Comparison of ENCODE assay signal across 8 cellular contexts in genomic region chrX:48003367-48003757, GRCh38. TPM values are rescaled to one million over a fixed set of nuclear protein-coding genes. Genes with fewer than 3 reads are reported as not detected.
DNase-seq lines count a peak whose midpoint lies in the region; ATAC-seq, FAIRE-seq and TF ChIP-seq lines count a peak whose summit lies in the region.

No MANE protein-coding gene starts in this region.

- no peaks in the 10 kb centered on the region for H3F3A ChIP-seq in Loucy (ENCODE audit: low read depth)

- H4K20me1 ChIP-seq in Loucy (ENCODE audit: insufficient read depth, low read length, poor library complexity, severe bottlenecking) (peaks cover 5% of the 10 kb centered on the region), HepG2 (ENCODE audit: insufficient read depth, low read length) (no peaks in the 10 kb centered on the region)

- H3K27ac Mint-ChIP-seq in MCF 10A (ENCODE audit: low read depth, unreplicated experiment), result peak overlapping the region; percentile 96

- in situ Hi-C loops in HepG2 (cut with HindIII; ENCODE audit: extremely low pct_ligation_motif_present, low pct_unique_long_range_greater_than_20kb), result no loop called here

- FAIRE-seq in HepG2 (lab: Jason Lieb, UNC), result no peak

- H3K27ac ChIP-seq in HepG2 (ENCODE audit: extremely low read length, insufficient read depth, low read length) (peak overlapping the region; percentile 70), thymus (ENCODE audit: low read depth) (peak overlapping the region; percentile 92)

- H3K9me2 ChIP-seq in Loucy (replicated peaks; ENCODE audit: low read depth, low read length), result no peaks in the 10 kb centered on the region

- H3K9ac ChIP-seq in Loucy (ENCODE audit: low read depth, low read length, poor library complexity, severe bottlenecking), result peak overlapping the region; percentile 90
- H3K9ac ChIP-seq in HepG2 (ENCODE audit: insufficient read depth, low read depth, low read length), result peak overlapping the region; percentile 77

- intact Hi-C loops in MCF 10A (cut with micrococcal nuclease), result no loop called here
- intact Hi-C loops in HepG2 (cut with micrococcal nuclease; ENCODE audit: unreplicated experiment), result no loop called here

- TSS peak; percentile 55 for BruUV-seq in MCF 10A (replicated peaks; lab: Mats Ljungman, UMichigan)
- BruUV-seq in HepG2 (replicated peaks; lab: Mats Ljungman, UMichigan), result TSS peak; percentile 75

- no peaks in the 10 kb centered on the region for H3K9me3 Mint-ChIP-seq in MCF 10A (ENCODE audit: unreplicated experiment)

- peaks cover 9% of the 10 kb centered on the region for H3K36me3 Mint-ChIP-seq in MCF 10A (ENCODE audit: insufficient read depth, unreplicated experiment)

- H3K4me2 ChIP-seq in Loucy (ENCODE audit: low read depth, low read length, poor library complexity, severe bottlenecking) (peak overlapping the region; percentile 75), HepG2 (ENCODE audit: low read depth, low read length) (peak overlapping the region; percentile 63)

- POLR2A ChIA-PET in MCF 10A (lab: Yijun Ruan, JAX) (interaction anchor here (1.0 kb wide), 1 partner anchor 167 kb away, joined by 8 read pairs; the partner anchor contains the start of gene ZNF81), HepG2 (lab: Yijun Ruan, JAX) (no interaction called here)

- ATAC-seq in HepG2, result peak; percentile 22; the same call in 2 of the 3 replicates

- H3K27me3 ChIP-seq in Loucy (ENCODE audit: insufficient read depth, low read length, poor library complexity, severe bottlenecking) (no peaks in the 10 kb centered on the region), HepG2 (ENCODE audit: control insufficient read depth in 1 of 2, insufficient read depth in 2 of 2, low read length in 2 of 2) (no peaks in the 10 kb centered on the region; a peak in 1 of 5 replicates), thymus (ENCODE audit: control insufficient read depth, insufficient read depth) (no peaks in the 10 kb centered on the region)

- TF ChIP-seq CTCF in Loucy (conservative IDR thresholded peaks at IDR 0.05; ENCODE audit: low read length) (no peak), MCF 10A (IDR thresholded peaks at IDR 0.05; ENCODE audit: unreplicated experiment) (no peak), HepG2 (CRISPR knock-in tag; IDR thresholded peaks at IDR 0.05) (no peak)

- DNase-seq in NCI-H748 (lab: John Stamatoyannopoulos, UW; ENCODE audit: unreplicated experiment) (peak; percentile 28), NCI-H748 treated with DMSO at 0.1 percent for 48 hours (lab: John Stamatoyannopoulos, UW) (no peak), MCF 10A (ENCODE audit: unreplicated experiment) (no peak), HepG2 (ENCODE audit: low spot score) (no peak), NCI-H526 (lab: John Stamatoyannopoulos, UW) (no peak)
- DNase-seq in NK-92 treated with Interleukin-12 subunit alpha and Interleukin-12 subunit beta, amount 100 ng/mL, for 24 hours (lab: John Stamatoyannopoulos, UW), result no peak

- no peaks in the 10 kb centered on the region for H3K27me3 Mint-ChIP-seq in MCF 10A (ENCODE audit: insufficient read depth, unreplicated experiment)

- no peaks in the 10 kb centered on the region for H3K9me3 ChIP-seq in Loucy (ENCODE audit: insufficient read depth, low read depth, low read length)
- H3K9me3 ChIP-seq in HepG2 (ENCODE audit: low read length), result no peaks in the 10 kb centered on the region
- H3K9me3 ChIP-seq in thymus (ENCODE audit: control insufficient read depth), result no peaks in the 10 kb centered on the region

- no peak for TF ChIP-seq RAD21 in HepG2 (CRISPR knock-in tag; IDR thresholded peaks at IDR 0.05)

- H3K36me3 ChIP-seq in Loucy (ENCODE audit: insufficient read depth, low read length) (no peaks in the 10 kb centered on the region), HepG2 (replicated peaks in 1 of 2; ENCODE audit: control insufficient read depth in 1 of 2, insufficient read depth in 2 of 2, low read length in 2 of 2) (no peaks in the 10 kb centered on the region), thymus (ENCODE audit: control insufficient read depth, insufficient read depth) (no peaks in the 10 kb centered on the region)

- TF ChIP-seq POLR2A in HepG2 (IDR thresholded peaks at IDR 0.05; ENCODE audit: insufficient read depth in 1 of 2, low read depth in 2 of 2, low read length in 2 of 2), result no peak

- peaks cover 6% of the 10 kb centered on the region for H3K4me1 Mint-ChIP-seq in MCF 10A (ENCODE audit: insufficient read depth, unreplicated experiment)

- TF ChIP-seq EP300 in HepG2 (IDR thresholded peaks at IDR 0.05; ENCODE audit: low read depth in 2 of 2, low read length in 2 of 2), result no peak
- TF ChIP-seq EP300 in HepG2 (CRISPR knock-in tag; IDR thresholded peaks at IDR 0.05; ENCODE audit: borderline replicate concordance), result no peak

- H3K79me2 ChIP-seq in Loucy (ENCODE audit: insufficient read depth, low read length) (peaks cover 38% of the 10 kb centered on the region), HepG2 (ENCODE audit: insufficient read depth, low read length) (peaks cover 7% of the 10 kb centered on the region)

- peaks cover 13% of the 10 kb centered on the region for H3K4me1 ChIP-seq in Loucy (ENCODE audit: insufficient read depth, low read length, poor library complexity, severe bottlenecking)
- H3K4me1 ChIP-seq in HepG2 (ENCODE audit: insufficient read depth, low read length), result peaks cover 18% of the 10 kb centered on the region
- H3K4me1 ChIP-seq in thymus (ENCODE audit: control insufficient read depth, insufficient read depth, low read length), result no peaks in the 10 kb centered on the region

- 2% methylated on average over 17 of the region's 18 CpGs for WGBS in HepG2 (ENCODE audit: low lambda C conversion rate)
- under 1% methylated on average over 18 of the region's 18 CpGs for WGBS in thymus

- H3K4me3 Mint-ChIP-seq in MCF 10A (ENCODE audit: unreplicated experiment), result peak overlapping the region; percentile 87

- CTCF ChIA-PET in MCF 10A (lab: Yijun Ruan, JAX) (interaction anchor here (0.6 kb wide), 1 partner anchor 22 kb away, joined by 3 read pairs; no protein-coding TSS in a partner anchor), HepG2 (lab: Yijun Ruan, JAX; ENCODE audit: low intra/inter-chr PET ratio, low total read pairs) (no interaction called here)

- H3K4me3 ChIP-seq in Loucy (ENCODE audit: low read length, poor library complexity, severe bottlenecking), result peak overlapping the region; percentile 95
- peak overlapping the region; percentile 67 to 79 (median 71) for H3K4me3 ChIP-seq in HepG2 (replicated peaks in 1 of 3; ENCODE audit: insufficient read depth in 1 of 3, low read depth in 2 of 3, low read length in 3 of 3)
- peak overlapping the region; percentile 66 for H3K4me3 ChIP-seq in thymus (ENCODE audit: low read length)

- H2AFZ ChIP-seq in Loucy (ENCODE audit: low read length) (peak overlapping the region; percentile 93), HepG2 (ENCODE audit: low read length) (no peak overlapping the region)

TF ChIP-seq in HepG2, 621 proteins besides CTCF, POLR2A, EP300 and RAD21 (continues in another document):
- TF ChIP-seq ZNF720 (CRISPR knock-in tag; IDR thresholded peaks at IDR 0.05), result no peak

RNA-seq across cellular contexts. Expression of gene ZNF182, which starts 0.4 kb away (rescaled TPM):
- total RNA-seq in MCF 10A (2022) (6.0 and 6.8 TPM in 2 replicates), HepG2 (2016; rRNA removed; fragmentation: Illumina TruSeq; extraction: Trizol) (4.5 and 4.8 TPM in 2 replicates)
- total RNA-seq in HepG2 (2016; cell fraction: cytosol; rRNA removed; fragmentation: Illumina TruSeq; extraction: Trizol; ENCODE audit: low read depth), result 0.30 and 0.35 TPM in 2 replicates
- total RNA-seq in HepG2 (2016; cell fraction: insoluble cytoplasmic fraction; rRNA removed; fragmentation: Illumina TruSeq; extraction: Trizol), result 4.7 and 5.2 TPM in 2 replicates
- 1.2 and 1.3 TPM in 2 replicates for total RNA-seq in HepG2 (2016; cell fraction: membrane; rRNA removed; fragmentation: Illumina TruSeq; extraction: Trizol)
- total RNA-seq in HepG2 (2016; cell fraction: nucleus; rRNA removed; fragmentation: Illumina TruSeq; extraction: Trizol), result 4.6 and 5.8 TPM in 2 replicates
- polyA plus RNA-seq in HepG2 (2011; rRNA removed) (2.1 TPM in 2 replicates), thymus (13.7 TPM)
- polyA plus RNA-seq in HepG2 (2011; cell fraction: cytosol; rRNA removed), result 0.60 and 1.2 TPM in 2 replicates
- polyA plus RNA-seq in HepG2 (2011; cell fraction: nucleus; rRNA removed), result 2.9 and 4.6 TPM in 2 replicates
- polyA plus RNA-seq in HepG2 (2012), result 3.9 and 4.1 TPM in 2 replicates
- 0.06 and 0.08 TPM in 2 replicates for polyA plus RNA-seq in HepG2 (2016; cell fraction: cytosol; fragmentation: Illumina TruSeq; extraction: Trizol; ENCODE audit: low read depth)
- polyA plus RNA-seq in HepG2 (2016; cell fraction: insoluble cytoplasmic fraction; fragmentation: Illumina TruSeq; extraction: Trizol; ENCODE audit: low read depth), result 4.7 and 4.8 TPM in 2 replicates
- polyA plus RNA-seq in HepG2 (2016; cell fraction: membrane; fragmentation: Illumina TruSeq; extraction: Trizol; ENCODE audit: low read depth), result 0.36 and 0.49 TPM in 2 replicates
- 12.4 and 13.6 TPM in 2 replicates for polyA plus RNA-seq in HepG2 (2016; cell fraction: nucleus; fragmentation: Illumina TruSeq; extraction: Trizol; ENCODE audit: insufficient read depth, low read depth)
- polyA minus RNA-seq in HepG2 (2011; rRNA and poly(A)+ RNA removed; ENCODE audit: low replicate concordance), result 0.56 and 1.9 TPM in 2 replicates
- 1.6 and 2.2 TPM in 2 replicates for polyA minus RNA-seq in HepG2 (2011; cell fraction: cytosol; rRNA and poly(A)+ RNA removed)
- 2.8 and 4.4 TPM in 2 replicates for polyA minus RNA-seq in HepG2 (2011; cell fraction: nucleus; rRNA and poly(A)+ RNA removed)

RNA-seq across cellular contexts. Expression of gene SPACA5, which starts 3.4 kb away (rescaled TPM):
- total RNA-seq in MCF 10A (2022), result not detected in 2 replicates
- not detected in 2 replicates for total RNA-seq in HepG2 (2016; rRNA removed; fragmentation: Illumina TruSeq; extraction: Trizol)
- not detected in 2 replicates for total RNA-seq in HepG2 (2016; cell fraction: cytosol; rRNA removed; fragmentation: Illumina TruSeq; extraction: Trizol; ENCODE audit: low read depth)
- not detected in 2 replicates for total RNA-seq in HepG2 (2016; cell fraction: insoluble cytoplasmic fraction; rRNA removed; fragmentation: Illumina TruSeq; extraction: Trizol)
- total RNA-seq in HepG2 (2016; cell fraction: membrane; rRNA removed; fragmentation: Illumina TruSeq; extraction: Trizol), result not detected in 2 replicates
- total RNA-seq in HepG2 (2016; cell fraction: nucleus; rRNA removed; fragmentation: Illumina TruSeq; extraction: Trizol), result not detected in 2 replicates
- not detected in 2 replicates for polyA plus RNA-seq in HepG2 (2011; rRNA removed)
- not detected in 2 replicates for polyA plus RNA-seq in HepG2 (2011; cell fraction: cytosol; rRNA removed)
- polyA plus RNA-seq in HepG2 (2011; cell fraction: nucleus; rRNA removed), result not detected in 2 replicates
- not detected in 2 replicates for polyA plus RNA-seq in HepG2 (2012)
- polyA plus RNA-seq in HepG2 (2016; cell fraction: cytosol; fragmentation: Illumina TruSeq; extraction: Trizol; ENCODE audit: low read depth), result not detected in 2 replicates
- polyA plus RNA-seq in HepG2 (2016; cell fraction: insoluble cytoplasmic fraction; fragmentation: Illumina TruSeq; extraction: Trizol; ENCODE audit: low read depth), result not detected in 2 replicates
- not detected in 2 replicates for polyA plus RNA-seq in HepG2 (2016; cell fraction: membrane; fragmentation: Illumina TruSeq; extraction: Trizol; ENCODE audit: low read depth)
- polyA plus RNA-seq in HepG2 (2016; cell fraction: nucleus; fragmentation: Illumina TruSeq; extraction: Trizol; ENCODE audit: insufficient read depth, low read depth), result not detected in 2 replicates
- not detected in 2 replicates for polyA minus RNA-seq in HepG2 (2011; rRNA and poly(A)+ RNA removed; ENCODE audit: low replicate concordance)
- polyA minus RNA-seq in HepG2 (2011; cell fraction: cytosol; rRNA and poly(A)+ RNA removed), result not detected in 2 replicates
- not detected in 2 replicates for polyA minus RNA-seq in HepG2 (2011; cell fraction: nucleus; rRNA and poly(A)+ RNA removed)
- 0.71 TPM for polyA plus RNA-seq in thymus
